In genomic region chr12:5616854-5617253, GRCh38 we compare ENCODE assay signal across 1 cellular context.
TF ChIP-seq lines count a peak whose summit lies in the region.

No MANE protein-coding gene starts in this region.

TF ChIP-seq in HEK293, 187 proteins besides CTCF, POLR2A, EP300 and RAD21 (continued from another document):
- peak; percentile 96 for TF ChIP-seq ZNF18 (tag by site-specific recombination; IDR thresholded peaks at IDR 0.05)
